Comparison of ENCODE assay signal across 1 cellular context in genomic region chr6:44263357-44264100, GRCh38.
TF ChIP-seq lines count a peak whose summit lies in the region.

No MANE protein-coding gene starts in this region.

TF ChIP-seq in HCT116, 20 proteins besides CTCF, POLR2A, EP300 and RAD21:
- TF ChIP-seq ZFX (IDR thresholded peaks at IDR 0.05) (no peak), EGR1 (IDR thresholded peaks at IDR 0.05; ENCODE audit: low read depth) (no peak), POLR2AphosphoS5 (IDR thresholded peaks at IDR 0.05; ENCODE audit: low read depth, low read length) (no peak), EZH2phosphoT487 (IDR thresholded peaks at IDR 0.05; ENCODE audit: borderline replicate concordance) (no peak), ZBTB33 (IDR thresholded peaks at IDR 0.05; ENCODE audit: extremely low read depth, insufficient replicate concordance, low read length) (no peak), EZH2 (IDR thresholded peaks at IDR 0.05) (no peak), YY1 (IDR thresholded peaks at IDR 0.05; ENCODE audit: extremely low read depth, insufficient replicate concordance, low read depth, low read length) (no peak), TCF7L2 (IDR thresholded peaks at IDR 0.05; ENCODE audit: borderline replicate concordance, extremely low read depth, insufficient read depth, insufficient read length) (no peak), CEBPB (IDR thresholded peaks at IDR 0.05; ENCODE audit: low read depth) (no peak), SRF (IDR thresholded peaks at IDR 0.05; ENCODE audit: low read depth) (no peak), JUND (IDR thresholded peaks at IDR 0.05) (no peak)
- TF ChIP-seq, protein P1, sequence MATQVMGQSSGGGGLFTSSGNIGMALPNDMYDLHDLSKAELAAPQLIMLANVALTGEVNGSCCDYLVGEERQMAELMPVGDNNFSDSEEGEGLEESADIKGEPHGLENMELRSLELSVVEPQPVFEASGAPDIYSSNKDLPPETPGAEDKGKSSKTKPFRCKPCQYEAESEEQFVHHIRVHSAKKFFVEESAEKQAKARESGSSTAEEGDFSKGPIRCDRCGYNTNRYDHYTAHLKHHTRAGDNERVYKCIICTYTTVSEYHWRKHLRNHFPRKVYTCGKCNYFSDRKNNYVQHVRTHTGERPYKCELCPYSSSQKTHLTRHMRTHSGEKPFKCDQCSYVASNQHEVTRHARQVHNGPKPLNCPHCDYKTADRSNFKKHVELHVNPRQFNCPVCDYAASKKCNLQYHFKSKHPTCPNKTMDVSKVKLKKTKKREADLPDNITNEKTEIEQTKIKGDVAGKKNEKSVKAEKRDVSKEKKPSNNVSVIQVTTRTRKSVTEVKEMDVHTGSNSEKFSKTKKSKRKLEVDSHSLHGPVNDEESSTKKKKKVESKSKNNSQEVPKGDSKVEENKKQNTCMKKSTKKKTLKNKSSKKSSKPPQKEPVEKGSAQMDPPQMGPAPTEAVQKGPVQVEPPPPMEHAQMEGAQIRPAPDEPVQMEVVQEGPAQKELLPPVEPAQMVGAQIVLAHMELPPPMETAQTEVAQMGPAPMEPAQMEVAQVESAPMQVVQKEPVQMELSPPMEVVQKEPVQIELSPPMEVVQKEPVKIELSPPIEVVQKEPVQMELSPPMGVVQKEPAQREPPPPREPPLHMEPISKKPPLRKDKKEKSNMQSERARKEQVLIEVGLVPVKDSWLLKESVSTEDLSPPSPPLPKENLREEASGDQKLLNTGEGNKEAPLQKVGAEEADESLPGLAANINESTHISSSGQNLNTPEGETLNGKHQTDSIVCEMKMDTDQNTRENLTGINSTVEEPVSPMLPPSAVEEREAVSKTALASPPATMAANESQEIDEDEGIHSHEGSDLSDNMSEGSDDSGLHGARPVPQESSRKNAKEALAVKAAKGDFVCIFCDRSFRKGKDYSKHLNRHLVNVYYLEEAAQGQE (IDR thresholded peaks at IDR 0.05; ENCODE audit: low read depth) = no peak
TF ChIP-seq in HCT116: peak in this region for 0.
